In the genomic region with DNA sequence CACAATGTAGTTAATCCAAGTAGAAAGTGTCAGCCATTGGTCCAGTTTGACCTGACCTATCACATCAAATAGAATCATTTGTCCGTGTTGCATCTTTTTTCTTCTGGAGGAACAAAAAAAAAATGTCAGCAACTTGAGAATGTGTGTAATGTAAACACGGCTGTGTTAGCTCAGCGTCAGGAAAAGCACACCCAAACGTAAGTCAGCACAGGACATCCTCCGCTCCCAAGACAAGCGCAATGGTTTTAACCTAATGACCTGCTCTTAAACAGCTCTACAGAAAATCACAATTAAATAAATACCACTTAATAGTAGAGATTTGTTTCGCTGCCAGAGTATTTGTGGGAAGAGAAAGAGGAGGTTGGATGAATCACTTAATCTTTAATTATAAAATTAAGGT, we compare ENCODE assay signal across 22 cellular contexts. TPM values are rescaled to one million over a fixed set of nuclear protein-coding genes. Genes with fewer than 3 reads are reported as not detected.
"Had no signal": no experiment of that assay in that cellular context is flagged by ENCODE, and none has a peak within 500 bp of the region (broad histone marks: within the 10 kb centered on the region; RNA-seq: fewer than 3 reads in every experiment).

No MANE protein-coding gene starts in this region.

- H3K4me3 ChIP-seq: body of pancreas, gastrocnemius medialis, heart right ventricle, right atrium auricular region, tibial nerve had no signal

- DNase-seq: activated CD4-positive, alpha-beta memory T cell treated with anti-CD3 and anti-CD28 coated beads, Interleukin-2, amount 10 ng/mL, durations not matched to agents 7 days and 5 days; activated CD4-positive, alpha-beta T cell treated with anti-CD3 and anti-CD28 coated beads for 4 hours; activated naive CD4-positive, alpha-beta T cell treated with anti-CD3 and anti-CD28 coated beads, Interleukin-2, amount 50 U/mL, for 16 hours; activated T-cell treated with anti-CD3 and anti-CD28 coated beads, Interleukin-2, amount 50 U/mL, for 24 hours; body of pancreas; cortex of kidney; effector CD8-positive, alpha-beta T cell; gastrocnemius medialis; heart right ventricle; islet precursor cell; natural killer cell; posterior cingulate gyrus; small intestine; stimulated activated CD4-positive, alpha-beta T cell treated with anti-CD3 and anti-CD28 coated beads, Interleukin-4, amount 100 ng/mL, for 4 hours; stimulated activated CD8-positive, alpha-beta memory T cell treated with anti-CD3 and anti-CD28 coated beads, Interleukin-4, amount 100 ng/mL, for 48 hours; stimulated activated naive CD4-positive, alpha-beta T cell treated with Interleukin-2 at 50 U/mL for 16 hours; substantia nigra; T-helper 17 cell had no signal

- FAIRE-seq: small intestine had no signal

- H3K27ac ChIP-seq: body of pancreas, gastrocnemius medialis, heart right ventricle, neutrophil, right atrium auricular region, tibial nerve had no signal

- H3K4me1 ChIP-seq: body of pancreas, gastrocnemius medialis, heart right ventricle, right atrium auricular region, tibial nerve had no signal

- ATAC-seq: body of pancreas, gastrocnemius medialis, left lobe of liver, natural killer cell, T-helper 17 cell had no signal

- H3K9me3 ChIP-seq: body of pancreas, gastrocnemius medialis, heart right ventricle, neutrophil, right atrium auricular region, tibial nerve had no signal

- H3K36me3 ChIP-seq: gastrocnemius medialis, heart right ventricle, neutrophil, right atrium auricular region, tibial nerve had no signal

- H3K27me3 ChIP-seq: body of pancreas, gastrocnemius medialis, heart right ventricle, neutrophil, right atrium auricular region, tibial nerve had no signal

RNA-seq across cellular contexts. Expression of gene OSR1, which starts 59.4 kb away (rescaled TPM):
- total RNA-seq: activated CD4-positive, alpha-beta memory T cell treated with anti-CD3 and anti-CD28 coated beads, Interleukin-2, amount 10 ng/mL, durations not matched to agents 7 days and 5 days; natural killer cell; T-helper 17 cell had no signal
